In the genomic region with DNA sequence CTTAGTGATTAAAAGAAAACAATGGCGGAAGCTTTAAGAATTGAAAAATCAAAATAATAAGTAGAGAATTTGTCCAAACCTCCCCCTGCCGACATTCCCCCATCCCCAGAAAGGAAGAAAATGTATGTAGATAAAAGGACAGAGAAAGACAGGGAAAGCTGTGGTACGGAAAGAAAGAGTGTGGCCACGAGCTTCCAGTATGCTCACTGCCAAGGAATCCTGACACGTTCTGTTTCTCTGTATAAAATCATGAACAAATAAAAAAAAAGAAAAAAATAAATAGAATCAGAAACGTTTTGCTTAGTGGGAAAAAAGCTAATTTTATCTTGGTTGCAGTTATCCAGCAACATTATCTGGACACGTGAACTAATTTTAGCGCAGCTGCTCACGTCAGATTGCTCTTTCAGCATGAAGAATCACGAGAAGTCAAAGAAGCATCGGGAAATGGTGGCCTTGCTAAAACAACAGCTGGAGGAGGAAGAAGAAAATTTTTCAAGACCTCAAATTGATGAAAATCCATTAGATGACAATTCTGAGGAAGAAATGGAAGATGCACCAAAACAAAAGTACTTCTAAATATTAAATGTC, we compare ENCODE assay signal across 37 cellular contexts.
"Had no signal": no experiment of that assay in that cellular context is flagged by ENCODE, and none has a peak within 500 bp of the region (broad histone marks: within the 10 kb centered on the region; RNA-seq: fewer than 3 reads in every experiment).

No MANE protein-coding gene starts in this region.

- H3K9me3 ChIP-seq: MG63 had no signal

- DNase-seq: activated B cell treated with CpG ODN at 0.5 μM for 24 hours; activated CD4-positive, alpha-beta memory T cell treated with anti-CD3 and anti-CD28 coated beads for 36 hours; activated CD4-positive, alpha-beta T cell treated with anti-CD3 and anti-CD28 coated beads for 4 hours; activated CD4-positive, alpha-beta T cell treated with anti-CD3 and anti-CD28 coated beads, Interleukin-2, amount 50 U/mL, for 1 hour; activated CD4-positive, CD25-positive, alpha-beta regulatory T cell treated with anti-CD3 and anti-CD28 coated beads, Interleukin-2, amount 50 U/mL, for 72 hours; activated CD8-positive, alpha-beta memory T cell treated with anti-CD3 and anti-CD28 coated beads, Interleukin-2, amount 50 U/mL, for 4 hours; activated gamma-delta T cell treated with Interleukin-2 at 50 U/mL for 16 hours; activated naive CD4-positive, alpha-beta T cell treated with anti-CD3 and anti-CD28 coated beads, Interleukin-2, amount 10 ng/mL, durations not matched to agents 7 days and 5 days; activated naive CD8-positive, alpha-beta T cell treated with anti-CD3 and anti-CD28 coated beads, Interleukin-2, amount 50 U/mL, for 24 hours; activated T-cell treated with anti-CD3 and anti-CD28 coated beads for 4 hours; activated T-cell treated with anti-CD3 and anti-CD28 coated beads, Interleukin-2, amount 50 U/mL, for 4 hours; anterior cingulate cortex; brain microvascular endothelial cell; Kasumi-1; KG1; MG63; NCI-H1048; NCI-H1105 treated with DMSO at 0.1 percent for 48 hours; NCI-H1436; NCI-H1694; NCI-H1930; NCI-H2081 treated with DMSO at 0.1 percent for 48 hours; NCI-H226; NCI-H446 treated with DMSO at 0.1 percent for 48 hours; NCI-H524; NCI-H69; NCI-H82; SIG-M5; SW 1271; T-helper 1 cell; T-helper 2 cell; T-helper 9 cell had no signal

- H3K4me3 ChIP-seq: MG63 had no signal

- H3K4me1 Mint-ChIP-seq: activated B cell treated with CpG ODN at 0.5 μM for 24 hours; activated naive CD4-positive, alpha-beta T cell treated with anti-CD3 and anti-CD28 coated beads, Interleukin-2, amount 10 ng/mL, durations not matched to agents 7 days and 5 days; activated naive CD8-positive, alpha-beta T cell treated with anti-CD3 and anti-CD28 coated beads, Interleukin-2, amount 50 U/mL, for 24 hours had no signal

- ATAC-seq: activated naive CD8-positive, alpha-beta T cell treated with anti-CD3 and anti-CD28 coated beads, Interleukin-2, amount 50 U/mL, for 24 hours; activated T-cell treated with anti-CD3 and anti-CD28 coated beads, Interleukin-2, amount 50 U/mL, for 4 hours; Panc1; SK-N-SH treated with all-trans-retinoic acid at 6 μM for 48 hours had no signal

- H3K27ac ChIP-seq: brain microvascular endothelial cell, VCaP had no signal

- H3K4me3 Mint-ChIP-seq: activated B cell treated with CpG ODN at 0.5 μM for 24 hours; activated CD4-positive, alpha-beta memory T cell treated with anti-CD3 and anti-CD28 coated beads for 36 hours; activated naive CD4-positive, alpha-beta T cell treated with anti-CD3 and anti-CD28 coated beads, Interleukin-2, amount 10 ng/mL, durations not matched to agents 7 days and 5 days; activated naive CD8-positive, alpha-beta T cell; activated naive CD8-positive, alpha-beta T cell treated with anti-CD3 and anti-CD28 coated beads, Interleukin-2, amount 50 U/mL, for 24 hours; activated T-cell treated with anti-CD3 and anti-CD28 coated beads, Interleukin-2, amount 50 U/mL, for 4 hours; activated T-helper 1 cell treated with anti-CD3 and anti-CD28 coated beads, Interleukin-12 subunit alpha, Interleukin-12 subunit beta, Interleukin-2, Interleukin-4 antibody, amounts not matched to agents 30 ng/mL and 10 ng/mL and 1 ng/mL, durations not matched to agents 14 hours and 24 hours and 36 hours had no signal

- H3K9me3 Mint-ChIP-seq: activated B cell treated with CpG ODN at 0.5 μM for 24 hours; activated CD4-positive, alpha-beta memory T cell treated with anti-CD3 and anti-CD28 coated beads for 36 hours; activated naive CD4-positive, alpha-beta T cell treated with anti-CD3 and anti-CD28 coated beads, Interleukin-2, amount 10 ng/mL, durations not matched to agents 7 days and 5 days; activated naive CD8-positive, alpha-beta T cell treated with anti-CD3 and anti-CD28 coated beads, Interleukin-2, amount 50 U/mL, for 24 hours; activated T-cell treated with anti-CD3 and anti-CD28 coated beads, Interleukin-2, amount 50 U/mL, for 4 hours; activated T-helper 1 cell treated with anti-CD3 and anti-CD28 coated beads, Interleukin-12 subunit alpha, Interleukin-12 subunit beta, Interleukin-2, Interleukin-4 antibody, amounts not matched to agents 30 ng/mL and 10 ng/mL and 1 ng/mL, durations not matched to agents 14 hours and 24 hours and 36 hours had no signal

- H3K27ac Mint-ChIP-seq: activated B cell treated with CpG ODN at 0.5 μM for 24 hours; activated CD4-positive, alpha-beta memory T cell treated with anti-CD3 and anti-CD28 coated beads for 36 hours; activated naive CD4-positive, alpha-beta T cell treated with anti-CD3 and anti-CD28 coated beads, Interleukin-2, amount 10 ng/mL, durations not matched to agents 7 days and 5 days; activated T-helper 1 cell treated with anti-CD3 and anti-CD28 coated beads, Interleukin-12 subunit alpha, Interleukin-12 subunit beta, Interleukin-2, Interleukin-4 antibody, amounts not matched to agents 30 ng/mL and 10 ng/mL and 1 ng/mL, durations not matched to agents 14 hours and 24 hours and 36 hours had no signal

- H3K27me3 ChIP-seq: brain microvascular endothelial cell, MG63 had no signal

- H3K27me3 Mint-ChIP-seq: activated B cell treated with CpG ODN at 0.5 μM for 24 hours; activated CD4-positive, alpha-beta memory T cell treated with anti-CD3 and anti-CD28 coated beads for 36 hours; activated naive CD4-positive, alpha-beta T cell treated with anti-CD3 and anti-CD28 coated beads, Interleukin-2, amount 10 ng/mL, durations not matched to agents 7 days and 5 days; activated naive CD8-positive, alpha-beta T cell; activated naive CD8-positive, alpha-beta T cell treated with anti-CD3 and anti-CD28 coated beads, Interleukin-2, amount 50 U/mL, for 24 hours had no signal
